In genomic region chr17:36890398-36891190, GRCh38 we compare ENCODE assay signal across 16 cellular contexts. TPM values are rescaled to one million over a fixed set of nuclear protein-coding genes. Genes with fewer than 3 reads are reported as not detected.
DNase-seq lines count a peak whose midpoint lies in the region; ATAC-seq and TF ChIP-seq lines count a peak whose summit lies in the region.
"Had no signal": no experiment of that assay in that cellular context is flagged by ENCODE, and none has a peak within 500 bp of the region (broad histone marks: within the 10 kb centered on the region; RNA-seq: fewer than 3 reads in every experiment).

No MANE protein-coding gene starts in this region.

- H3F3A ChIP-seq in PC-3 (ENCODE audit: low read length, unreplicated experiment) = no peaks in the 10 kb centered on the region

- POLR2A ChIA-PET in PC-3 (lab: Charles Lee; ENCODE audit: unreplicated experiment) = no interaction called here

- H2AFZ ChIP-seq in PC-3 (ENCODE audit: low read length) = no peak overlapping the region

- H3K4me3 ChIP-seq in PC-3 (ENCODE audit: low read length) (no peak overlapping the region), right atrium auricular region (no peak overlapping the region)
- H3K4me3 ChIP-seq: K562 had no signal

- no peaks in the 10 kb centered on the region for H4K20me1 ChIP-seq in PC-3 (ENCODE audit: low read length)

- intact Hi-C loops in PC-3 (cut with micrococcal nuclease) = no loop called here

- H3K36me3 ChIP-seq in PC-3 (ENCODE audit: low read depth, low read length) (no peaks in the 10 kb centered on the region), right atrium auricular region (no peaks in the 10 kb centered on the region)

- H3K9ac ChIP-seq in PC-3 (ENCODE audit: low read length) = no peak overlapping the region

- H3K4me1 ChIP-seq in PC-3 (ENCODE audit: insufficient read depth, low read length) = no peaks in the 10 kb centered on the region
- no peaks in the 10 kb centered on the region for H3K4me1 ChIP-seq in right atrium auricular region

- no peaks in the 10 kb centered on the region for H3K9me2 ChIP-seq in PC-3 (replicated peaks; ENCODE audit: low read length)

- ATAC-seq in HG03520 (IDR thresholded peaks at IDR 0.05; ENCODE audit: unreplicated experiment) (no peak), PC-3 (no peak)
- ATAC-seq: CD8-positive, alpha-beta T cell; HCT116; K562 had no signal

- CTCF ChIA-PET in PC-3 (lab: Charles Lee) = no interaction called here

- TF ChIP-seq CTCF in PC-3 (conservative IDR thresholded peaks at IDR 0.05; ENCODE audit: low read depth, low read length) = no peak
- no peak for TF ChIP-seq CTCF in right atrium auricular region (IDR thresholded peaks at IDR 0.05)

- H3K79me2 ChIP-seq in PC-3 (ENCODE audit: low read length) = no peaks in the 10 kb centered on the region

- no peaks in the 10 kb centered on the region for H3K9me3 ChIP-seq in PC-3 (ENCODE audit: low read length)
- H3K9me3 ChIP-seq in right atrium auricular region = no peaks in the 10 kb centered on the region

- no peaks in the 10 kb centered on the region for H3K27me3 ChIP-seq in PC-3 (ENCODE audit: low read length)
- no peaks in the 10 kb centered on the region for H3K27me3 ChIP-seq in right atrium auricular region

- no peak overlapping the region for H3K27ac ChIP-seq in PC-3 (ENCODE audit: low read length)
- no peak overlapping the region for H3K27ac ChIP-seq in right atrium auricular region
- H3K27ac ChIP-seq: 22Rv1 had no signal

- H3K4me2 ChIP-seq in PC-3 (ENCODE audit: low read length) = no peak overlapping the region

- BruUV-seq in PC-3 (replicated peaks; lab: Mats Ljungman, UMichigan) = no TSS peak

- DNase-seq in NCI-H1694 treated with DMSO at 0.1 percent for 48 hours (lab: John Stamatoyannopoulos, UW) = peak; percentile 22
- DNase-seq in NCI-H1694 (lab: John Stamatoyannopoulos, UW) = no peak
- peak; percentile 13 for DNase-seq in NCI-H69 (lab: John Stamatoyannopoulos, UW)
- peak; percentile 82 for DNase-seq in left kidney (ENCODE audit: low read depth, low spot score)
- DNase-seq in PC-3 = no peak
- DNase-seq in hypothalamus (lab: John Stamatoyannopoulos, UW) = no peak
- DNase-seq in right atrium auricular region (ENCODE audit: low spot score) = no peak
- DNase-seq: CD8-positive, alpha-beta T cell; COR-L47; DMS53; GF-D8 had no signal

RNA-seq across cellular contexts. Expression of gene LHX1, which starts 46.7 kb away (rescaled TPM):
- total RNA-seq in PC-3 (2014; rRNA removed) (not detected in 2 replicates), right atrium auricular region (not detected)
- total RNA-seq: A673; CD8-positive, alpha-beta T cell had no signal

RNA-seq across cellular contexts. Expression of gene AATF, which starts 58.2 kb away (rescaled TPM):
- total RNA-seq in PC-3 (2014; rRNA removed) (25.5 and 25.9 TPM in 2 replicates), right atrium auricular region (10 to 100 TPM; 17.8 to 23.2 TPM)

Comparison
In these comparisons a context has a peak if more than half of its experiments do, and no peak if none do; other contexts are left out.
1. DNase-seq: peak in NCI-H1694 treated with DMSO at 0.1 percent for 48 hours (single experiment), NCI-H69 (single experiment) and left kidney (single experiment); none in NCI-H1694 (single experiment), PC-3 (single experiment), hypothalamus (0 of 51) and right atrium auricular region (single experiment).